Comparison of ENCODE assay signal across 1 cellular context in the genomic region with DNA sequence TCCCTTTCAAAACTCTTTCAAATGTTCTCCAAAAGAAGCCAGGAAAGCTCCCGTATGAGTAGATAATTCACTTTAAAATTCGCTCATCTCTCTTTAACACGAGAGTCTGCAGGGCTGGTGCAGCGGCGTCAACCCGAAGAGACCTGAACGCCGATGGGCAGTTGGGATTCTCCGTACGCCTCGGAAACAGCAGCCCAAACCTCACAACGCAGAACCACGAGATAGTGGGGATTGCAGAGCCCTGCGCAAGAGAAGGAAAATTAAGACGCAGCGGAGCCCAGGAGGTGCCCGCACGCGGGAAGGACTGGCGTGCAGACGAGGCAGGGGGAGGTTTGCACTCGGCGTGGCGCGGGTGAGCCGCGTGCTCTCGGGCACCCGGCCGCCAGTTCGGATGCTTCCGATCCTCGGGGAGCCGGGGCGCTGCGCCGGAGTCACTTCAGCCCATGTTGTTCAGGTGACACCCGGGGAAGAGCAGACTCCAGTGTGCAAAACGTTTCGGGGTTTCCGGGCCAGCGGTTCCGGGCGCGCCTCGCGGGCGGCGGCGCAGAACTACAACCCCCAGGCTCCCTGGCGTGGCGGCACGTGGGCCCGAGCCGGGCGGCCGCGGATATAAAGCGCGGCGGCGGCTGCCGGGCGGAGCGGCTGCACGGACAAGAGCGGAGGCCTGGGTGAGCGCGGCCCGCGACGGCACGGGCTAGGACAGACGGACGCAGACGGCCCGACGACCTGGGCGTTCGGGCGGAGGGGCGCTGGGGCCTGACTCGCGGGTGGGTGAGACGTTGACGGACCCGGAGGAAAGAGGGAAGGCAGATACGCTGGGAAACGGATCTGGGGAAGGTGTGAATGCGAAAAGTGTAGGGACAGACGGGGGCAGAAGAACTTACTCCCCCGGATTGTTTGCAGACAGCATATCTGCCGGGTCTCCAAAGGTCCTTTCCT.
TF ChIP-seq lines count a peak whose summit lies in the region.

A gene with protein sequence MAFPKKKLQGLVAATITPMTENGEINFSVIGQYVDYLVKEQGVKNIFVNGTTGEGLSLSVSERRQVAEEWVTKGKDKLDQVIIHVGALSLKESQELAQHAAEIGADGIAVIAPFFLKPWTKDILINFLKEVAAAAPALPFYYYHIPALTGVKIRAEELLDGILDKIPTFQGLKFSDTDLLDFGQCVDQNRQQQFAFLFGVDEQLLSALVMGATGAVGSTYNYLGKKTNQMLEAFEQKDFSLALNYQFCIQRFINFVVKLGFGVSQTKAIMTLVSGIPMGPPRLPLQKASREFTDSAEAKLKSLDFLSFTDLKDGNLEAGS (plus strand): TSS at position 636 of the 939 bp plus-strand sequence. CDS start 4,599 bp downstream, outside the sequence.

TF ChIP-seq in HepG2, 621 proteins besides CTCF, POLR2A, EP300 and RAD21 (continued from another document):
- TF ChIP-seq, protein P1, sequence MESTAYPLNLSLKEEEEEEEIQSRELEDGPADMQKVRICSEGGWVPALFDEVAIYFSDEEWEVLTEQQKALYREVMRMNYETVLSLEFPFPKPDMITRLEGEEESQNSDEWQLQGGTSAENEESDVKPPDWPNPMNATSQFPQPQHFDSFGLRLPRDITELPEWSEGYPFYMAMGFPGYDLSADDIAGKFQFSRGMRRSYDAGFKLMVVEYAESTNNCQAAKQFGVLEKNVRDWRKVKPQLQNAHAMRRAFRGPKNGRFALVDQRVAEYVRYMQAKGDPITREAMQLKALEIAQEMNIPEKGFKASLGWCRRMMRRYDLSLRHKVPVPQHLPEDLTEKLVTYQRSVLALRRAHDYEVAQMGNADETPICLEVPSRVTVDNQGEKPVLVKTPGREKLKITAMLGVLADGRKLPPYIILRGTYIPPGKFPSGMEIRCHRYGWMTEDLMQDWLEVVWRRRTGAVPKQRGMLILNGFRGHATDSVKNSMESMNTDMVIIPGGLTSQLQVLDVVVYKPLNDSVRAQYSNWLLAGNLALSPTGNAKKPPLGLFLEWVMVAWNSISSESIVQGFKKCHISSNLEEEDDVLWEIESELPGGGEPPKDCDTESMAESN (CRISPR knock-in tag; conservative IDR thresholded peaks at IDR 0.05) = 0 out of 2 replicates have a peak, but pooled peaks have one; percentile 56
- TF ChIP-seq ZNF282 (IDR thresholded peaks at IDR 0.05; ENCODE audit: partially characterized antibody) (no peak), ZKSCAN1 (IDR thresholded peaks at IDR 0.05; ENCODE audit: low read length) (no peak), NBN (conservative IDR thresholded peaks at IDR 0.05) (no peak), AGO1 (IDR thresholded peaks at IDR 0.05; ENCODE audit: low read depth, low read length, poor library complexity, severe bottlenecking) (peak; percentile 66), SATB2 (CRISPR knock-in tag; IDR thresholded peaks at IDR 0.05) (no peak; the same call in 1 of the 2 replicates), KAT8 (CRISPR knock-in tag; IDR thresholded peaks at IDR 0.05) (no peak), ZNF672 (CRISPR knock-in tag; IDR thresholded peaks at IDR 0.05) (no peak), ZSCAN9 (CRISPR knock-in tag; IDR thresholded peaks at IDR 0.05; ENCODE audit: borderline replicate concordance) (no peak), FOXK1 (CRISPR knock-in tag; IDR thresholded peaks at IDR 0.05; ENCODE audit: borderline replicate concordance, low read depth) (no peak), NFE2L2 (IDR thresholded peaks at IDR 0.05; ENCODE audit: low read length) (no peak), RBM22 (optimal IDR thresholded peaks at IDR 0.05; ENCODE audit: low read length) (no peak), KLF13 (CRISPR knock-in tag; IDR thresholded peaks at IDR 0.05) (no peak), ZNF782 (CRISPR knock-in tag; IDR thresholded peaks at IDR 0.05; ENCODE audit: borderline replicate concordance) (no peak), PCBP1 (IDR thresholded peaks at IDR 0.05; ENCODE audit: borderline replicate concordance, low read depth, low read length) (no peak), ZNF570 (CRISPR knock-in tag; IDR thresholded peaks at IDR 0.05; ENCODE audit: borderline replicate concordance) (no peak), FIP1L1 (IDR thresholded peaks at IDR 0.05; ENCODE audit: borderline replicate concordance, insufficient read depth, low read depth, low read length) (no peak), BHLHE40 (IDR thresholded peaks at IDR 0.05; ENCODE audit: low read length) (peak; percentile 67), YEATS4 (CRISPR knock-in tag; IDR thresholded peaks at IDR 0.05; ENCODE audit: borderline replicate concordance) (no peak), SIN3B (IDR thresholded peaks at IDR 0.05; ENCODE audit: low read length) (no peak), ZNF296 (CRISPR knock-in tag; conservative IDR thresholded peaks at IDR 0.05) (no peak), FOXC1 (CRISPR knock-in tag; IDR thresholded peaks at IDR 0.05; ENCODE audit: borderline replicate concordance) (peak; percentile 76), SP2 (CRISPR knock-in tag; IDR thresholded peaks at IDR 0.05) (no peak), ZNF468 (CRISPR knock-in tag; IDR thresholded peaks at IDR 0.05) (no peak), ELF4 (CRISPR knock-in tag; IDR thresholded peaks at IDR 0.05; ENCODE audit: borderline replicate concordance) (no peak), PRMT3 (CRISPR knock-in tag; IDR thresholded peaks at IDR 0.05; ENCODE audit: borderline replicate concordance, low read depth) (no peak; the same call in 1 of the 2 replicates), PRPF4 (IDR thresholded peaks at IDR 0.05; ENCODE audit: low read depth, low read length, poor library complexity, severe bottlenecking) (no peak), MYC (CRISPR knock-in tag; IDR thresholded peaks at IDR 0.05; ENCODE audit: borderline replicate concordance) (peak; percentile 78), FOSL1 (CRISPR knock-in tag; IDR thresholded peaks at IDR 0.05; ENCODE audit: borderline replicate concordance) (no peak), MXD4 (CRISPR knock-in tag; IDR thresholded peaks at IDR 0.05) (no peak), ZNF383 (CRISPR knock-in tag; IDR thresholded peaks at IDR 0.05; ENCODE audit: borderline replicate concordance) (no peak), SSRP1 (CRISPR knock-in tag; IDR thresholded peaks at IDR 0.05) (no peak), MED1 (CRISPR knock-in tag; IDR thresholded peaks at IDR 0.05) (no peak), ZNF549 (CRISPR knock-in tag; IDR thresholded peaks at IDR 0.05) (no peak; the same call in 1 of the 2 replicates)
- TF ChIP-seq, protein P2, sequence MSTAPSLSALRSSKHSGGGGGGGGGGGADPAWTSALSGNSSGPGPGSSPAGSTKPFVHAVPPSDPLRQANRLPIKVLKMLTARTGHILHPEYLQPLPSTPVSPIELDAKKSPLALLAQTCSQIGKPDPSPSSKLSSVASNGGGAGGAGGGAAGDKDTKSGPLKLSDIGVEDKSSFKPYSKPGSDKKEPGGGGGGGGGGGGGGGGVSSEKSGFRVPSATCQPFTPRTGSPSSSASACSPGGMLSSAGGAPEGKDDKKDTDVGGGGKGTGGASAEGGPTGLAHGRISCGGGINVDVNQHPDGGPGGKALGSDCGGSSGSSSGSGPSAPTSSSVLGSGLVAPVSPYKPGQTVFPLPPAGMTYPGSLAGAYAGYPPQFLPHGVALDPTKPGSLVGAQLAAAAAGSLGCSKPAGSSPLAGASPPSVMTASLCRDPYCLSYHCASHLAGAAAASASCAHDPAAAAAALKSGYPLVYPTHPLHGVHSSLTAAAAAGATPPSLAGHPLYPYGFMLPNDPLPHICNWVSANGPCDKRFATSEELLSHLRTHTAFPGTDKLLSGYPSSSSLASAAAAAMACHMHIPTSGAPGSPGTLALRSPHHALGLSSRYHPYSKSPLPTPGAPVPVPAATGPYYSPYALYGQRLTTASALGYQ (CRISPR knock-in tag; IDR thresholded peaks at IDR 0.05) = no peak
- TF ChIP-seq, protein P3, sequence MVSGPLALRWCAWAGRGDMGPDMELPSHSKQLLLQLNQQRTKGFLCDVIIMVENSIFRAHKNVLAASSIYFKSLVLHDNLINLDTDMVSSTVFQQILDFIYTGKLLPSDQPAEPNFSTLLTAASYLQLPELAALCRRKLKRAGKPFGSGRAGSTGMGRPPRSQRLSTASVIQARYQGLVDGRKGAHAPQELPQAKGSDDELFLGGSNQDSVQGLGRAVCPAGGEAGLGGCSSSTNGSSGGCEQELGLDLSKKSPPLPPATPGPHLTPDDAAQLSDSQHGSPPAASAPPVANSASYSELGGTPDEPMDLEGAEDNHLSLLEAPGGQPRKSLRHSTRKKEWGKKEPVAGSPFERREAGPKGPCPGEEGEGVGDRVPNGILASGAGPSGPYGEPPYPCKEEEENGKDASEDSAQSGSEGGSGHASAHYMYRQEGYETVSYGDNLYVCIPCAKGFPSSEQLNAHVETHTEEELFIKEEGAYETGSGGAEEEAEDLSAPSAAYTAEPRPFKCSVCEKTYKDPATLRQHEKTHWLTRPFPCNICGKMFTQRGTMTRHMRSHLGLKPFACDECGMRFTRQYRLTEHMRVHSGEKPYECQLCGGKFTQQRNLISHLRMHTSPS (CRISPR knock-in tag; IDR thresholded peaks at IDR 0.05; ENCODE audit: low read depth) = no peak
- TF ChIP-seq, protein P4, sequence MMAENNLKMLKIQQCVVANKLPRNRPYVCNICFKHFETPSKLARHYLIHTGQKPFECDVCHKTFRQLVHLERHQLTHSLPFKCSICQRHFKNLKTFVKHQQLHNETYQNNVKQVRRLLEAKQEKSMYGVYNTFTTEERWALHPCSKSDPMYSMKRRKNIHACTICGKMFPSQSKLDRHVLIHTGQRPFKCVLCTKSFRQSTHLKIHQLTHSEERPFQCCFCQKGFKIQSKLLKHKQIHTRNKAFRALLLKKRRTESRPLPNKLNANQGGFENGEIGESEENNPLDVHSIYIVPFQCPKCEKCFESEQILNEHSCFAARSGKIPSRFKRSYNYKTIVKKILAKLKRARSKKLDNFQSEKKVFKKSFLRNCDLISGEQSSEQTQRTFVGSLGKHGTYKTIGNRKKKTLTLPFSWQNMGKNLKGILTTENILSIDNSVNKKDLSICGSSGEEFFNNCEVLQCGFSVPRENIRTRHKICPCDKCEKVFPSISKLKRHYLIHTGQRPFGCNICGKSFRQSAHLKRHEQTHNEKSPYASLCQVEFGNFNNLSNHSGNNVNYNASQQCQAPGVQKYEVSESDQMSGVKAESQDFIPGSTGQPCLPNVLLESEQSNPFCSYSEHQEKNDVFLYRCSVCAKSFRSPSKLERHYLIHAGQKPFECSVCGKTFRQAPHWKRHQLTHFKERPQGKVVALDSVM (CRISPR knock-in tag; IDR thresholded peaks at IDR 0.05) = no peak
- TF ChIP-seq, protein P5, sequence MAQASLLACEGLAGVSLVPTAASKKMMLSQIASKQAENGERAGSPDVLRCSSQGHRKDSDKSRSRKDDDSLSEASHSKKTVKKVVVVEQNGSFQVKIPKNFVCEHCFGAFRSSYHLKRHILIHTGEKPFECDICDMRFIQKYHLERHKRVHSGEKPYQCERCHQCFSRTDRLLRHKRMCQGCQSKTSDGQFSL (CRISPR knock-in tag; IDR thresholded peaks at IDR 0.05) = no peak
- TF ChIP-seq, protein P6, sequence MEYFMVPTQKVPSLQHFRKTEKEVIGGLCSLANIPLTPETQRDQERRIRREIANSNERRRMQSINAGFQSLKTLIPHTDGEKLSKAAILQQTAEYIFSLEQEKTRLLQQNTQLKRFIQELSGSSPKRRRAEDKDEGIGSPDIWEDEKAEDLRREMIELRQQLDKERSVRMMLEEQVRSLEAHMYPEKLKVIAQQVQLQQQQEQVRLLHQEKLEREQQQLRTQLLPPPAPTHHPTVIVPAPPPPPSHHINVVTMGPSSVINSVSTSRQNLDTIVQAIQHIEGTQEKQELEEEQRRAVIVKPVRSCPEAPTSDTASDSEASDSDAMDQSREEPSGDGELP (IDR thresholded peaks at IDR 0.05; ENCODE audit: borderline replicate concordance, low read depth) = no peak
- TF ChIP-seq, protein P7, sequence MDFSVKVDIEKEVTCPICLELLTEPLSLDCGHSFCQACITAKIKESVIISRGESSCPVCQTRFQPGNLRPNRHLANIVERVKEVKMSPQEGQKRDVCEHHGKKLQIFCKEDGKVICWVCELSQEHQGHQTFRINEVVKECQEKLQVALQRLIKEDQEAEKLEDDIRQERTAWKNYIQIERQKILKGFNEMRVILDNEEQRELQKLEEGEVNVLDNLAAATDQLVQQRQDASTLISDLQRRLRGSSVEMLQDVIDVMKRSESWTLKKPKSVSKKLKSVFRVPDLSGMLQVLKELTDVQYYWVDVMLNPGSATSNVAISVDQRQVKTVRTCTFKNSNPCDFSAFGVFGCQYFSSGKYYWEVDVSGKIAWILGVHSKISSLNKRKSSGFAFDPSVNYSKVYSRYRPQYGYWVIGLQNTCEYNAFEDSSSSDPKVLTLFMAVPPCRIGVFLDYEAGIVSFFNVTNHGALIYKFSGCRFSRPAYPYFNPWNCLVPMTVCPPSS (IDR thresholded peaks at IDR 0.05) = no peak
- TF ChIP-seq, protein P8, sequence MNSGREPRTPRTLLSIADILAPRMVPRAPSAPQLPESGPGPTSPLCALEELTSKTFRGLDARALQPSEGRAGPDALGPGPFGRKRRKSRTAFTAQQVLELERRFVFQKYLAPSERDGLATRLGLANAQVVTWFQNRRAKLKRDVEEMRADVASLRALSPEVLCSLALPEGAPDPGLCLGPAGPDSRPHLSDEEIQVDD (CRISPR knock-in tag; IDR thresholded peaks at IDR 0.05; ENCODE audit: borderline replicate concordance) = 0 out of 2 replicates have a peak, but pooled peaks have one; percentile 13
- TF ChIP-seq, protein P9, sequence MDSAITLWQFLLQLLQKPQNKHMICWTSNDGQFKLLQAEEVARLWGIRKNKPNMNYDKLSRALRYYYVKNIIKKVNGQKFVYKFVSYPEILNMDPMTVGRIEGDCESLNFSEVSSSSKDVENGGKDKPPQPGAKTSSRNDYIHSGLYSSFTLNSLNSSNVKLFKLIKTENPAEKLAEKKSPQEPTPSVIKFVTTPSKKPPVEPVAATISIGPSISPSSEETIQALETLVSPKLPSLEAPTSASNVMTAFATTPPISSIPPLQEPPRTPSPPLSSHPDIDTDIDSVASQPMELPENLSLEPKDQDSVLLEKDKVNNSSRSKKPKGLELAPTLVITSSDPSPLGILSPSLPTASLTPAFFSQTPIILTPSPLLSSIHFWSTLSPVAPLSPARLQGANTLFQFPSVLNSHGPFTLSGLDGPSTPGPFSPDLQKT (CRISPR knock-in tag; IDR thresholded peaks at IDR 0.05; ENCODE audit: borderline replicate concordance) = no peak
TF ChIP-seq in HepG2: peak in this region for 125.
